Comparison of ENCODE assay signal across 18 cellular contexts in the genomic region with DNA sequence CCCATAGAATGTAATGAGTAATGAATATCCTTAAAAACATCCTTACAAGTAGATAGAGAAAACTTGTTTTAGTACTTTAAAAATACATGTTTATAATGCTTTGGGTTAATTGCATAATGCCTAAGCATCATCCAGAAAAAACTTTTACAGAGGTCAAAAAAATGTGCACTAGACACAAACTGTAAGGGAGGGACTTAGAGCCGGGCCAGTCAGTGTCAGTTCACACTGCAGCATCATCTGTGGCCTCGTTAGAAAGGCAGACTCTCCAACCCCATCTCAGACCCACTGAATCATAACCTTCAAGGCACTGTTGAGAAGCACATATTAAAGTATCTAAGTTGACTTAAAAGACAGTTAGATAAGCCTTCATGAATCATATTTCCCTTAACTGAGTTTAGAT.
DNase-seq lines count a peak whose midpoint lies in the region; ATAC-seq, FAIRE-seq and TF ChIP-seq lines count a peak whose summit lies in the region.
"Had no signal": no experiment of that assay in that cellular context is flagged by ENCODE, and none has a peak within 500 bp of the region (broad histone marks: within the 10 kb centered on the region; RNA-seq: fewer than 3 reads in every experiment).

No MANE protein-coding gene starts in this region.

- DNase-seq in EL (peak; percentile 34), NAMALWA (ENCODE audit: low spot score) (peak; percentile 31), dermis blood vessel endothelial cell (peak; percentile 1), HepG2 (ENCODE audit: low spot score) (no peak)
- DNase-seq in activated naive CD4-positive, alpha-beta T cell treated with anti-CD3 and anti-CD28 coated beads for 36 hours: no peak
- DNase-seq: activated naive CD4-positive, alpha-beta T cell treated with anti-CD3 and anti-CD28 coated beads, Interleukin-2, amount 10 ng/mL, durations not matched to agents 7 days and 5 days; foreskin melanocyte; H9; NCI-H1105; stimulated activated CD4-positive, alpha-beta T cell treated with anti-CD3 and anti-CD28 coated beads, Interleukin-2, amount 100 ng/mL, for 24 hours had no signal

- no peak overlapping the region for H3K9ac ChIP-seq in HepG2 (ENCODE audit: insufficient read depth, low read depth, low read length)
- H3K9ac ChIP-seq: neural progenitor cell had no signal

- 0% methylated on average over 2 of the region's 2 CpGs for WGBS in HepG2 (ENCODE audit: low lambda C conversion rate)

- in situ Hi-C loops in HepG2 (cut with HindIII; ENCODE audit: extremely low pct_ligation_motif_present, low pct_unique_long_range_greater_than_20kb): no loop called here

- no peak for FAIRE-seq in HepG2 (lab: Jason Lieb, UNC)

- TF ChIP-seq POLR2A in HepG2 (IDR thresholded peaks at IDR 0.05; ENCODE audit: insufficient read depth in 1 of 2, low read depth in 2 of 2, low read length in 2 of 2): no peak

- no peak for TF ChIP-seq CTCF in HepG2 (CRISPR knock-in tag; IDR thresholded peaks at IDR 0.05)

- ATAC-seq in HepG2 (no peak), HG03139 (IDR thresholded peaks at IDR 0.05; ENCODE audit: unreplicated experiment) (no peak), GM21447 (IDR thresholded peaks at IDR 0.05; ENCODE audit: unreplicated experiment) (no peak), HG03108 (IDR thresholded peaks at IDR 0.05; ENCODE audit: unreplicated experiment) (no peak)
- ATAC-seq: activated CD4-positive, CD25-positive, alpha-beta regulatory T cell treated with anti-CD3 and anti-CD28 coated beads, Interleukin-2, amount 50 U/mL, for 24 hours; Right ventricle myocardium inferior had no signal

- intact Hi-C loops in HepG2 (cut with micrococcal nuclease; ENCODE audit: unreplicated experiment): no loop called here
- intact Hi-C loops in activated naive CD4-positive, alpha-beta T cell treated with anti-CD3 and anti-CD28 coated beads for 36 hours (cut with micrococcal nuclease): no loop called here

- no peak overlapping the region for H3K4me3 ChIP-seq in HepG2 (replicated peaks in 1 of 3; ENCODE audit: insufficient read depth in 1 of 3, low read depth in 2 of 3, low read length in 3 of 3)
- H3K4me3 ChIP-seq: neural progenitor cell, right atrium auricular region, thoracic aorta had no signal

- CTCF ChIA-PET in HepG2 (lab: Yijun Ruan, JAX; ENCODE audit: low intra/inter-chr PET ratio, low total read pairs): no interaction called here
- CTCF ChIA-PET in activated naive CD4-positive, alpha-beta T cell treated with anti-CD3 and anti-CD28 coated beads for 36 hours (lab: Charles Lee): no interaction called here

- TF ChIP-seq EP300 in HepG2 (IDR thresholded peaks at IDR 0.05; ENCODE audit: low read depth in 2 of 2, low read length in 2 of 2) (no peak), HepG2 (CRISPR knock-in tag; IDR thresholded peaks at IDR 0.05; ENCODE audit: borderline replicate concordance) (no peak)

- peaks cover 13% of the 10 kb centered on the region for H3K9me3 ChIP-seq in HepG2 (ENCODE audit: low read length)

- no peaks in the 10 kb centered on the region for H3K36me3 Mint-ChIP-seq in activated naive CD4-positive, alpha-beta T cell treated with anti-CD3 and anti-CD28 coated beads for 36 hours (ENCODE audit: low read depth)
- H3K36me3 Mint-ChIP-seq: activated naive CD4-positive, alpha-beta T cell treated with anti-CD3 and anti-CD28 coated beads, Interleukin-2, amount 10 ng/mL, durations not matched to agents 7 days and 5 days; neural progenitor cell had no signal

- no peaks in the 10 kb centered on the region for H3K27me3 Mint-ChIP-seq in activated naive CD4-positive, alpha-beta T cell treated with anti-CD3 and anti-CD28 coated beads for 36 hours (ENCODE audit: low read depth)
- H3K27me3 Mint-ChIP-seq: activated naive CD4-positive, alpha-beta T cell treated with anti-CD3 and anti-CD28 coated beads, Interleukin-2, amount 10 ng/mL, durations not matched to agents 7 days and 5 days had no signal

- no peaks in the 10 kb centered on the region for H3K36me3 ChIP-seq in HepG2 (replicated peaks in 1 of 2; ENCODE audit: control insufficient read depth in 1 of 2, insufficient read depth in 2 of 2, low read length in 2 of 2)
- H3K36me3 ChIP-seq: neural progenitor cell, right atrium auricular region, thoracic aorta had no signal

- H3K4me2 ChIP-seq in HepG2 (ENCODE audit: low read depth, low read length): no peak overlapping the region
- H3K4me2 ChIP-seq: neural progenitor cell had no signal

- H3K9me3 Mint-ChIP-seq in activated naive CD4-positive, alpha-beta T cell treated with anti-CD3 and anti-CD28 coated beads for 36 hours: peaks cover 8% of the 10 kb centered on the region

- H3K4me1 ChIP-seq in HepG2 (ENCODE audit: insufficient read depth, low read length): no peaks in the 10 kb centered on the region
- H3K4me1 ChIP-seq: neural progenitor cell, right atrium auricular region had no signal

- no peak overlapping the region for H3K27ac Mint-ChIP-seq in activated naive CD4-positive, alpha-beta T cell treated with anti-CD3 and anti-CD28 coated beads for 36 hours
- H3K27ac Mint-ChIP-seq: activated naive CD4-positive, alpha-beta T cell treated with anti-CD3 and anti-CD28 coated beads, Interleukin-2, amount 10 ng/mL, durations not matched to agents 7 days and 5 days; H9; neural progenitor cell had no signal

- no peaks in the 10 kb centered on the region for H4K20me1 ChIP-seq in HepG2 (ENCODE audit: insufficient read depth, low read length)

- no peak overlapping the region for H3K4me3 Mint-ChIP-seq in activated naive CD4-positive, alpha-beta T cell treated with anti-CD3 and anti-CD28 coated beads for 36 hours
- H3K4me3 Mint-ChIP-seq: activated naive CD4-positive, alpha-beta T cell treated with anti-CD3 and anti-CD28 coated beads, Interleukin-2, amount 10 ng/mL, durations not matched to agents 7 days and 5 days; H9; neural progenitor cell had no signal

- POLR2A ChIA-PET in HepG2 (lab: Yijun Ruan, JAX): no interaction called here

- no peaks in the 10 kb centered on the region for H3K79me2 ChIP-seq in HepG2 (ENCODE audit: insufficient read depth, low read length)

- no peak for TF ChIP-seq RAD21 in HepG2 (CRISPR knock-in tag; IDR thresholded peaks at IDR 0.05)

- H3K27me3 ChIP-seq in HepG2 (ENCODE audit: control insufficient read depth in 1 of 2, insufficient read depth in 2 of 2, low read length in 2 of 2): no peaks in the 10 kb centered on the region
- H3K27me3 ChIP-seq: neural progenitor cell, right atrium auricular region had no signal

- H3K4me1 Mint-ChIP-seq in activated naive CD4-positive, alpha-beta T cell treated with anti-CD3 and anti-CD28 coated beads for 36 hours (ENCODE audit: low read depth): no peaks in the 10 kb centered on the region
- H3K4me1 Mint-ChIP-seq: activated naive CD4-positive, alpha-beta T cell treated with anti-CD3 and anti-CD28 coated beads, Interleukin-2, amount 10 ng/mL, durations not matched to agents 7 days and 5 days; H9; neural progenitor cell had no signal

- no peak overlapping the region for H2AFZ ChIP-seq in HepG2 (ENCODE audit: low read length)
- H2AFZ ChIP-seq: neural progenitor cell had no signal

- BruUV-seq in HepG2 (replicated peaks; lab: Mats Ljungman, UMichigan): no TSS peak

- H3K27ac ChIP-seq in HepG2 (ENCODE audit: extremely low read length, insufficient read depth, low read length): no peak overlapping the region
- H3K27ac ChIP-seq: neural progenitor cell, right atrium auricular region, thoracic aorta had no signal

TF ChIP-seq in HepG2, 621 proteins besides CTCF, POLR2A, EP300 and RAD21:
- TF ChIP-seq ZNF670 (CRISPR knock-in tag; IDR thresholded peaks at IDR 0.05; ENCODE audit: borderline replicate concordance): no peak
- peak; percentile 65; the same call in 1 of the 2 replicates for TF ChIP-seq RFX5 (IDR thresholded peaks at IDR 0.05; ENCODE audit: low read depth, low read length)

Comparison
In these comparisons a context has a peak if more than half of its experiments do, and no peak if none do; other contexts are left out.
1. DNase-seq: peak in EL (single experiment), NAMALWA (single experiment) and dermis blood vessel endothelial cell (single experiment); none in HepG2 (single experiment) and activated naive CD4-positive, alpha-beta T cell treated with anti-CD3 and anti-CD28 coated beads for 36 hours (single experiment).